In the genomic region with DNA sequence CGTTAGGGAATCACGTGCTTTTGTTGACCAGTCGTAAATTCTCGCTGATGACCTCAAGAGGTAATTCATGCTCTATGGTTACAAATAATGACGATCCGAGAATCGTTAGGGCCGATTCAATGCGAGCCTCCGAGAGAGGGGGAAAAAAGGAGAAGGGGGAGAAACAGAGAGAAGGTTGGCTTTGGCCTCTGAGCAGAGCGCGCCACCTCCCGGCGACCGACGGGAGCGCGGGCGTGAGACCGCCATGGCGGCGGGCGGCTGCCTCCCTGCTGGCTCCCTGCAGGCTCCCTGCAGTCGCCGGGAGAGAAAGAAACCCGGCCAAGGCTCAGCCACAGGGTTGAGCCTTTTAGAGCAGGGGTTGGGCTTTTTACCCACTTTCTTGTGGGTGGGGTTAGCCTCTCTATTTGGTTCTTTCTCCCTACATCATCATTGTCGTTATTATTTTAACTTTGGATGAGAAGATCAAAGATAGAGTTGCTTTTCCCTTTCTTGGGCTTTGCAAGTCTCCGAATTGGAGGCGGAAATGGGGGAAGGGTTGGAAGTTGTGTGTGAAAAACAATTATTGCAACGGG, we compare ENCODE assay signal across 8 cellular contexts. TPM values are rescaled to one million over a fixed set of nuclear protein-coding genes. Genes with fewer than 3 reads are reported as not detected.
DNase-seq lines count a peak whose midpoint lies in the region; ATAC-seq, FAIRE-seq and TF ChIP-seq lines count a peak whose summit lies in the region.

No MANE protein-coding gene starts in this region.

- FAIRE-seq in A549 (lab: Jason Lieb, UNC) = no peak

- intact Hi-C loops in breast epithelium (cut with DNase I; ENCODE audit: low total_unique reads) = loop anchor here (5.0 kb wide), 1 partner anchor 102 kb away; no protein-coding TSS in a partner anchor

- TF ChIP-seq POLR2A in A549 (IDR thresholded peaks at IDR 0.05; ENCODE audit: low read length) (no peak), breast epithelium (IDR thresholded peaks at IDR 0.05) (no peak)

- H3K4me1 ChIP-seq in A549 = peaks cover 5% of the 10 kb centered on the region
- H3K4me1 ChIP-seq in breast epithelium = peaks cover 0 to 10% of the 10 kb centered on the region in 2 donors
- peaks cover 2 to 23% (median 4%) of the 10 kb centered on the region in 4 donors for H3K4me1 ChIP-seq in liver (ENCODE audit: control insufficient read depth in 4 of 4, insufficient read depth in 4 of 4, low read length in 3 of 4)

- no peaks in the 10 kb centered on the region for H3K36me3 ChIP-seq in WERI-Rb-1
- H3K36me3 ChIP-seq in breast epithelium = no peaks in the 10 kb centered on the region
- no peaks in the 10 kb centered on the region for H3K36me3 ChIP-seq in liver (ENCODE audit: control insufficient read depth in 4 of 4, insufficient read depth in 3 of 4, low read depth in 1 of 4, low read length in 3 of 4)

- peak overlapping the region; percentile 64 for H3K4me2 ChIP-seq in A549

- H3K27me3 ChIP-seq in WERI-Rb-1 (ENCODE audit: insufficient read depth, low read depth, severe bottlenecking) (peaks cover 95% of the 10 kb centered on the region), breast epithelium (peaks cover 0 to 82% of the 10 kb centered on the region in 2 donors), liver (ENCODE audit: control insufficient read depth in 4 of 4, insufficient read depth in 4 of 4, low read length in 3 of 4) (peaks cover 4 to 11% (median 8%) of the 10 kb centered on the region in 4 donors)

- H3K27ac ChIP-seq in A549 = peak overlapping the region in 1 of 2 experiments; percentile 60; a peak in 4 of 6 replicates
- no peak overlapping the region for H3K27ac ChIP-seq in WERI-Rb-1
- no peak overlapping the region for H3K27ac ChIP-seq in breast epithelium
- peak overlapping the region in 1 of 2 donors; percentile 1 for H3K27ac ChIP-seq in liver (ENCODE audit: low read depth in 1 of 2, low read length in 2 of 2)

- TF ChIP-seq CTCF in A549 (IDR thresholded peaks at IDR 0.05) (peak; percentile 99), WERI-Rb-1 (IDR thresholded peaks at IDR 0.05; ENCODE audit: low read depth, low read length) (peak; percentile 96), breast epithelium (IDR thresholded peaks at IDR 0.05) (peak; percentile 70 to 81 (median 73)), liver (IDR thresholded peaks at IDR 0.05; ENCODE audit: low read depth, low read length, missing input control) (peak; percentile 73)

- TF ChIP-seq RAD21 in A549 (conservative IDR thresholded peaks at IDR 0.05 in 1 of 2, IDR thresholded peaks at IDR 0.05 in 1 of 2) (peak; percentile 91 to 94), liver (IDR thresholded peaks at IDR 0.05) (peak; percentile 72 to 80)

- H3K4me3 ChIP-seq in A549 (peak overlapping the region; percentile 22; the same call in 2 of the 3 replicates), WERI-Rb-1 (ENCODE audit: low read depth, low read length) (no peak overlapping the region), breast epithelium (peak overlapping the region; percentile 41 to 68 (median 43)), liver (ENCODE audit: low read depth in 1 of 3, low read length in 3 of 3) (peak overlapping the region in 1 of 3 donors; percentile 25)

- DNase-seq in A549 (ENCODE audit: low read depth in 1 of 2, low spot score in 1 of 2) (peak; percentile 81 to 94), NCI-H2107 (lab: John Stamatoyannopoulos, UW) (peak; percentile 87), WERI-Rb-1 (peak; percentile 84), breast epithelium (ENCODE audit: low spot score in 2 of 2) (peak in 1 of 2 donors; percentile 79)
- peak; percentile 67 to 73 (median 71) for DNase-seq in stimulated activated CD4-positive, alpha-beta T cell treated with anti-CD3 and anti-CD28 coated beads, TNF-alpha, amount 100 ng/mL, for 4 hours (ENCODE audit: low read depth in 3 of 3)

- no peak overlapping the region for H3K9ac ChIP-seq in liver (ENCODE audit: low read depth in 1 of 2, low read length in 2 of 2)

- no peaks in the 10 kb centered on the region for H3K9me3 ChIP-seq in A549
- no peaks in the 10 kb centered on the region for H3K9me3 ChIP-seq in WERI-Rb-1 (ENCODE audit: severe bottlenecking)
- no peaks in the 10 kb centered on the region for H3K9me3 ChIP-seq in breast epithelium
- no peaks in the 10 kb centered on the region for H3K9me3 ChIP-seq in liver (ENCODE audit: control insufficient read depth in 4 of 4, low read length in 3 of 4)

- CTCF ChIA-PET in A549 (lab: Yijun Ruan, JAX) = interaction anchor here (0.6 to 5.9 kb wide), 47 partner anchors 10 to 567 kb away, joined by 3 to 64 read pairs (median 4); no protein-coding TSS in a partner anchor

- POLR2A ChIA-PET in A549 (lab: Yijun Ruan, JAX) = no interaction called here

- ATAC-seq in A549 (peak; percentile 74 to 92), GM18907 (IDR thresholded peaks at IDR 0.05; ENCODE audit: unreplicated experiment) (peak; percentile 48), GM19463 (IDR thresholded peaks at IDR 0.05; ENCODE audit: unreplicated experiment) (no peak)

- TF ChIP-seq EP300 in A549 (IDR thresholded peaks at IDR 0.05) = no peak

- 6% methylated on average over 30 of the region's 30 CpGs for WGBS in A549 (ENCODE audit: missing lambda C conversion rate)
- 9% methylated on average over 30 of the region's 30 CpGs for WGBS in liver

TF ChIP-seq in A549, 52 proteins besides CTCF, POLR2A, EP300 and RAD21 (continues in another document):
- peak; percentile 96 for TF ChIP-seq SMC3 (IDR thresholded peaks at IDR 0.05)
- TF ChIP-seq MAZ (IDR thresholded peaks at IDR 0.05; ENCODE audit: borderline replicate concordance, low read depth, low read length) = 0 out of 2 replicates have a peak, but pooled peaks have one; percentile 27
- TF ChIP-seq RCOR1 (IDR thresholded peaks at IDR 0.05; ENCODE audit: low read depth, low read length) = peak; percentile 48; the same call in 1 of the 2 replicates

TF ChIP-seq in liver, 16 proteins besides CTCF, POLR2A, EP300 and RAD21:
- peak; percentile 82 for TF ChIP-seq YY1 (IDR thresholded peaks at IDR 0.05)
- TF ChIP-seq, protein P1, sequence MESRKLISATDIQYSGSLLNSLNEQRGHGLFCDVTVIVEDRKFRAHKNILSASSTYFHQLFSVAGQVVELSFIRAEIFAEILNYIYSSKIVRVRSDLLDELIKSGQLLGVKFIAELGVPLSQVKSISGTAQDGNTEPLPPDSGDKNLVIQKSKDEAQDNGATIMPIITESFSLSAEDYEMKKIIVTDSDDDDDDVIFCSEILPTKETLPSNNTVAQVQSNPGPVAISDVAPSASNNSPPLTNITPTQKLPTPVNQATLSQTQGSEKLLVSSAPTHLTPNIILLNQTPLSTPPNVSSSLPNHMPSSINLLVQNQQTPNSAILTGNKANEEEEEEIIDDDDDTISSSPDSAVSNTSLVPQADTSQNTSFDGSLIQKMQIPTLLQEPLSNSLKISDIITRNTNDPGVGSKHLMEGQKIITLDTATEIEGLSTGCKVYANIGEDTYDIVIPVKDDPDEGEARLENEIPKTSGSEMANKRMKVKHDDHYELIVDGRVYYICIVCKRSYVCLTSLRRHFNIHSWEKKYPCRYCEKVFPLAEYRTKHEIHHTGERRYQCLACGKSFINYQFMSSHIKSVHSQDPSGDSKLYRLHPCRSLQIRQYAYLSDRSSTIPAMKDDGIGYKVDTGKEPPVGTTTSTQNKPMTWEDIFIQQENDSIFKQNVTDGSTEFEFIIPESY (IDR thresholded peaks at IDR 0.05) = no peak
- no peak for TF ChIP-seq HNF4A (conservative IDR thresholded peaks at IDR 0.05)

RNA-seq across cellular contexts. Expression of gene HOXB5, which starts 0.3 kb away (rescaled TPM):
- polyA plus RNA-seq in A549 (2011; rRNA removed) (2.5 and 2.7 TPM in 2 replicates), A549 (2017; fragmentation: RNase III; extraction: RNeasy Plus Mini Kit Qiagen cat#74134 plus additional on column Dnase treatment) (2.1 to 3.0 TPM (median 2.4 TPM) in 3 replicates), liver (under 1 TPM; 0.36 to 0.38 TPM)
- 1.9 and 2.5 TPM in 2 replicates for polyA plus RNA-seq in A549 (2012; cell fraction: cytosol; rRNA removed)
- polyA plus RNA-seq in A549 (2012; cell fraction: nucleus; rRNA removed) = 21.9 and 24.5 TPM in 2 replicates
- 0.39 and 0.74 TPM in 2 replicates for polyA minus RNA-seq in A549 (2011; rRNA and poly(A)+ RNA removed)
- total RNA-seq in breast epithelium (1 to 10 TPM in 2 of 3 donors, under 1 TPM in 1; 0.44 to 2.0 (median 1.4) TPM), liver (under 1 TPM in 1 of 2 donors, not detected in 1; 0.08 TPM)

RNA-seq across cellular contexts. Expression of gene HOXB3, which starts 3.9 kb away (rescaled TPM):
- polyA plus RNA-seq in A549 (2011; rRNA removed) (11.6 and 17.0 TPM in 2 replicates), A549 (2017; fragmentation: RNase III; extraction: RNeasy Plus Mini Kit Qiagen cat#74134 plus additional on column Dnase treatment) (7.0 to 10.2 TPM (median 8.6 TPM) in 3 replicates), liver (1 to 10 TPM; 1.0 to 1.3 TPM)
- 9.3 and 12.8 TPM in 2 replicates for polyA plus RNA-seq in A549 (2012; cell fraction: cytosol; rRNA removed)
- 38.5 and 48.1 TPM in 2 replicates for polyA plus RNA-seq in A549 (2012; cell fraction: nucleus; rRNA removed)
- polyA minus RNA-seq in A549 (2011; rRNA and poly(A)+ RNA removed) = 4.0 and 5.5 TPM in 2 replicates
- total RNA-seq in breast epithelium (10 to 100 TPM; 13.8 to 36.7 (median 14.4) TPM), liver (1 to 10 TPM in 1 of 2 donors, under 1 TPM in 1; 0.75 to 2.2 TPM)

RNA-seq across cellular contexts. Expression of gene HOXB6, which starts 10.9 kb away (rescaled TPM):
- 9.4 and 10.2 TPM in 2 replicates for polyA plus RNA-seq in A549 (2011; rRNA removed)
- 8.7 and 9.0 TPM in 2 replicates for polyA plus RNA-seq in A549 (2012; cell fraction: cytosol; rRNA removed)
- 48.0 and 49.7 TPM in 2 replicates for polyA plus RNA-seq in A549 (2012; cell fraction: nucleus; rRNA removed)
- 12.3 to 14.9 TPM (median 14.7 TPM) in 3 replicates for polyA plus RNA-seq in A549 (2017; fragmentation: RNase III; extraction: RNeasy Plus Mini Kit Qiagen cat#74134 plus additional on column Dnase treatment)
- polyA minus RNA-seq in A549 (2011; rRNA and poly(A)+ RNA removed) = 4.4 and 4.9 TPM in 2 replicates
- total RNA-seq in breast epithelium = 10 to 100 TPM in 2 of 3 donors, 1 to 10 TPM in 1; 1.0 to 24.9 (median 18.2) TPM
- under 1 TPM; 0.17 to 0.33 TPM for total RNA-seq in liver
- polyA plus RNA-seq in liver = 1 to 10 TPM in 1 of 2 donors, under 1 TPM in 1; 0.58 to 1.1 TPM

RNA-seq across cellular contexts. Expression of gene HOXB4, which starts 15.8 kb away (rescaled TPM):
- polyA plus RNA-seq in A549 (2011; rRNA removed) (0.74 and 0.75 TPM in 2 replicates), A549 (2017; fragmentation: RNase III; extraction: RNeasy Plus Mini Kit Qiagen cat#74134 plus additional on column Dnase treatment) (0.24 to 0.37 TPM (median 0.30 TPM) in 3 replicates), liver (under 1 TPM; 0.19 to 0.35 TPM)
- 0.25 and 0.29 TPM in 2 replicates for polyA plus RNA-seq in A549 (2012; cell fraction: cytosol; rRNA removed)
- 1.6 TPM in 2 replicates for polyA plus RNA-seq in A549 (2012; cell fraction: nucleus; rRNA removed)
- 0.44 and 0.99 TPM in 2 replicates for polyA minus RNA-seq in A549 (2011; rRNA and poly(A)+ RNA removed)
- total RNA-seq in breast epithelium (1 to 10 TPM; 2.2 to 7.5 (median 2.3) TPM), liver (under 1 TPM; 0.65 to 0.75 TPM)

RNA-seq across cellular contexts. Expression of gene HOXB7, which starts 16.9 kb away (rescaled TPM):
- polyA plus RNA-seq in A549 (2011; rRNA removed) (15.4 and 22.3 TPM in 2 replicates), A549 (2017; fragmentation: RNase III; extraction: RNeasy Plus Mini Kit Qiagen cat#74134 plus additional on column Dnase treatment) (27.4 to 32.3 TPM (median 27.4 TPM) in 3 replicates), liver (under 1 TPM; 0.26 to 0.31 TPM)
- 16.9 TPM in 2 replicates for polyA plus RNA-seq in A549 (2012; cell fraction: cytosol; rRNA removed)
- polyA plus RNA-seq in A549 (2012; cell fraction: nucleus; rRNA removed) = 9.0 and 12.5 TPM in 2 replicates
- 6.5 and 6.6 TPM in 2 replicates for polyA minus RNA-seq in A549 (2011; rRNA and poly(A)+ RNA removed)
- total RNA-seq in breast epithelium (10 to 100 TPM in 1 of 3 donors, 1 to 10 TPM in 2; 1.5 to 16.8 (median 4.3) TPM), liver (under 1 TPM; 0.08 to 0.28 TPM)

Comparison
In these comparisons a context has a peak if more than half of its experiments do, and no peak if none do; other contexts are left out.
1. RNA of gene HOXB3, which starts 3.9 kb away (total RNA-seq): 13.8 to 36.7 TPM in breast epithelium; 0.75 to 2.2 TPM in liver; every median in the first group is over 4 times any median in the second.
2. Peak in every context shown above with its lines, with median percentiles within 50 percentile points of each other: CTCF ChIP-seq.